17 cellular contexts compared by ENCODE assay signal in the genomic region with DNA sequence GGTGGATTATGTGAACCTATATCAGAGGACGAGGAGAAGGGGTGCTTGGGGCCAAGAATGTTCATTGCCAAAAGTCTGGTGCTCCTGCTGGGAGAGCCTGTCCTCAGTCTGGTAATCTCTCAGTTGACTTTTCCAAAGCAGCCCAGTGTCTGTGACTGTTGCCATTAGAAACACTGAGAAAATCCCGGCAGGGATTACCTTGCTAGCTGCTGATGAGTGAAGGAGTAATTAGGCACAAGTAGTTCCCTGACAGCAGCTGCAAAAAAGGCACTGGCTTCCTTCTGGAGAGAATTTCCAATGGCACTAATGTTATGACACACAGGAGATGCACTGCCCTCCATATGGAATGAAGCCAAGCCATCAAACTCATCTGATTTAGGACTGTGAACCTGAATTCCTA.
A peak's percentile ranks its signal among the peaks of the same experiment; 100 is the strongest.
DNase-seq lines count a peak whose midpoint lies in the region; ATAC-seq and TF ChIP-seq lines count a peak whose summit lies in the region.
"Had no signal": no experiment of that assay in that cellular context is flagged by ENCODE, and none has a peak within 500 bp of the region (broad histone marks: within the 10 kb centered on the region; RNA-seq: fewer than 3 reads in every experiment).

No MANE protein-coding gene starts in this region.

- no peaks in the 10 kb centered on the region for H3K4me1 ChIP-seq in mesenchymal stem cell (ENCODE audit: control insufficient read depth, insufficient read depth, low read depth, low read length)

- H3K18ac ChIP-seq in mesenchymal stem cell (ENCODE audit: low read depth in 1 of 2, low read length in 2 of 2): no peak overlapping the region

- no peak for TF ChIP-seq CTCF in dorsolateral prefrontal cortex (IDR thresholded peaks at IDR 0.05 in 54 of 56, conservative IDR thresholded peaks at IDR 0.05 in 2 of 56; ENCODE audit: low read depth in 1 of 56, partially characterized antibody in 56 of 56)

- no peak overlapping the region for H3K27ac ChIP-seq in mesenchymal stem cell (ENCODE audit: low read length, poor library complexity, severe bottlenecking)
- H3K27ac ChIP-seq in dorsolateral prefrontal cortex: no peak overlapping the region
- H3K27ac ChIP-seq: HL-60 had no signal

- no peak overlapping the region for H2BK12ac ChIP-seq in mesenchymal stem cell (ENCODE audit: low read length in 2 of 2)

- intact Hi-C loops in left colon (cut with DNase I, micrococcal nuclease): no loop called here
- intact Hi-C loops in dorsolateral prefrontal cortex (cut with DNase I): no loop called here

- DNase-seq in NCI-H2171 treated with DMSO at 0.1 percent for 48 hours (lab: John Stamatoyannopoulos, UW) (peak; percentile 58), NCI-H2171 (lab: John Stamatoyannopoulos, UW) (no peak), NCI-H82 (lab: John Stamatoyannopoulos, UW) (peak; percentile 88), mesenchymal stem cell (peak; percentile 0), left colon (no peak), dorsolateral prefrontal cortex (no peak)
- DNase-seq: CD4-positive, CD25-positive, alpha-beta regulatory T cell; GF-D8; KG1; NCI-H1048; NCI-H2029; NCI-H226; NCI-H774; SHP77 had no signal

- H3K4me3 ChIP-seq in mesenchymal stem cell (ENCODE audit: insufficient read depth in 1 of 2, low read depth in 1 of 2, low read length in 2 of 2) (no peak overlapping the region), dorsolateral prefrontal cortex (no peak overlapping the region)

- H3K36me3 ChIP-seq in mesenchymal stem cell (ENCODE audit: control insufficient read depth in 1 of 2, insufficient read depth in 2 of 2, low read depth in 1 of 2, low read length in 2 of 2): no peaks in the 10 kb centered on the region

- 56% methylated on average over 2 of the region's 2 CpGs for WGBS in mesenchymal stem cell

- no peak overlapping the region for H2AFZ ChIP-seq in mesenchymal stem cell (ENCODE audit: low read depth, low read length)

- H3K14ac ChIP-seq in mesenchymal stem cell (ENCODE audit: low read length in 2 of 2): peak overlapping the region in 1 of 2 experiments; percentile 15

- H3K79me1 ChIP-seq in mesenchymal stem cell (replicated peaks; ENCODE audit: low read length, poor library complexity, severe bottlenecking): no peaks in the 10 kb centered on the region

- no peak overlapping the region for H3K4ac ChIP-seq in mesenchymal stem cell (ENCODE audit: low read depth in 1 of 2, low read length in 2 of 2)

- H2AK5ac ChIP-seq in mesenchymal stem cell (ENCODE audit: low read length, severe bottlenecking): no peak overlapping the region

- H3K23ac ChIP-seq in mesenchymal stem cell (ENCODE audit: low read length in 2 of 2): no peak overlapping the region

- H2BK5ac ChIP-seq in mesenchymal stem cell (ENCODE audit: low read depth, low read length, poor library complexity, severe bottlenecking): no peak overlapping the region

- ATAC-seq in left colon (no peak), HG03175 (IDR thresholded peaks at IDR 0.05; ENCODE audit: unreplicated experiment) (no peak), HG02970 (IDR thresholded peaks at IDR 0.05; ENCODE audit: low FRiP score, unreplicated experiment) (no peak)

- H3K4me2 ChIP-seq in mesenchymal stem cell (ENCODE audit: low read length, poor library complexity, severe bottlenecking): no peak overlapping the region

- H4K8ac ChIP-seq in mesenchymal stem cell (ENCODE audit: low read length): no peak overlapping the region

- no peak overlapping the region for H2BK120ac ChIP-seq in mesenchymal stem cell (ENCODE audit: low read depth, low read length)

- H3K27me3 ChIP-seq in mesenchymal stem cell (ENCODE audit: control insufficient read depth in 1 of 2, insufficient read depth in 1 of 2, low read length in 2 of 2) (no peaks in the 10 kb centered on the region), dorsolateral prefrontal cortex (no peaks in the 10 kb centered on the region)

- H4K91ac ChIP-seq in mesenchymal stem cell (ENCODE audit: low read length): no peak overlapping the region

- no peak overlapping the region for H3K9ac ChIP-seq in mesenchymal stem cell (ENCODE audit: low read length)

- no peaks in the 10 kb centered on the region for H3K9me3 ChIP-seq in mesenchymal stem cell (ENCODE audit: control insufficient read depth, low read length)

- no peak overlapping the region for H2BK15ac ChIP-seq in mesenchymal stem cell (ENCODE audit: low read depth, poor library complexity, severe bottlenecking)

Comparison
In these comparisons a context has a peak if more than half of its experiments do, and no peak if none do; other contexts are left out.
1. DNase-seq: peak in NCI-H2171 treated with DMSO at 0.1 percent for 48 hours (single experiment), NCI-H82 (single experiment) and mesenchymal stem cell (single experiment); none in NCI-H2171 (single experiment), left colon (0 of 2) and dorsolateral prefrontal cortex (0 of 10).